Comparison of ENCODE assay signal across 23 cellular contexts in the genomic region with DNA sequence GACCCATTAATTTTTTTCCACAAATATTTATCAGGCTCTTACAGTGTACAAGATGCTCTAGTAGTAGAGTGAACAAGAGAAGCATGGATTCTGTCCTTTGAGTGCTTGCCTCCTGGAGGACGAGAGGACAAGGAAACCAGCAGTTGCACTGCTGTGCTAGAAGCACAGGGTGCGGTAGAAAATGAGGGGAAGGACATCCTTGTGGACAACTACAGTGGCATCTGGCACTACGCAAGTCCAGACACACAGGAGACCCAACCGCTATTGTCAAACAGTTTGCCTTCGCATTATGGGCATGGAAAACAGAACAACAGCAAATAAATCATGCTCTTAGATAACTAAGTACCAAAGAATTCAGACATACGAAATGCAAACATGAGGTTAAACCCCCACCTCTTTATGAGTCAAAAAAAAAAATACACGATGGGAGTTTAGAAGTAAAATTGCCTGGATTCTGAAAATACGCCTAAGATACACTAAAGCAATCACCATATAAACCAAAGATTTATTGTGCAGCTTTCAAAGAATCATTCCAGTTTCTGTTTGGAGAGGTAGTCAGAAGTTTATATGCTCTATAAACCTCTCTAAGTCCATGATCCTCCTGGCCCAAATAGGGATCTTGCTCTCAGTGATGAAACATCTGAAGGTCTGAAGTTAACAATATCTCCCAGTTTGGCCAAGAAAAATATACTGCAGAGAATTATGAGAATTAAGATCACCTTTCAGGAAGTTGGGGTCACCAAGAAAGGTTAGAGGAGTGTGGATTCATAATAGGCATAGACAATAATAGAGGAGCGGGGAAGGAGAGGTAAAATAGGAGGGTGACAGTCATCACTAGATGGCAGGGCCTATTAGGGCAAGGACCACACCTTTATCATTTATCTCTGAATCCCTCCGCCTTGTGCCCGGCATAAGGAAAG.
"Had no signal": no experiment of that assay in that cellular context is flagged by ENCODE, and none has a peak within 500 bp of the region (broad histone marks: within the 10 kb centered on the region; RNA-seq: fewer than 3 reads in every experiment).

No MANE protein-coding gene starts in this region.

- H3K9me3 ChIP-seq: right lobe of liver had no signal

- H3K27ac ChIP-seq: foreskin keratinocyte, left ventricle myocardium inferior, neural progenitor cell, right lobe of liver, tibial artery, vagina had no signal

- ATAC-seq: activated T-cell treated with anti-CD3 and anti-CD28 coated beads, Interleukin-2, amount 50 U/mL, for 4 hours; foreskin keratinocyte; right lobe of liver; stimulated activated effector memory CD8-positive, alpha-beta T cell treated with anti-CD3 and anti-CD28 coated beads, Interleukin-12 subunit alpha, Interleukin-12 subunit beta, amount 100 ng/mL, for 72 hours; stimulated activated naive CD8-positive, alpha-beta T cell treated with anti-CD3 and anti-CD28 coated beads, Interleukin-15, amount 100 ng/mL, for 72 hours; T-cell had no signal

- H3K36me3 ChIP-seq: neural progenitor cell had no signal

- H3K9ac ChIP-seq: neural progenitor cell had no signal

- H3K4me3 ChIP-seq: left ventricle myocardium inferior, neural progenitor cell, right lobe of liver, tibial artery, vagina had no signal

- H3K27me3 ChIP-seq: foreskin keratinocyte, right lobe of liver, tibial artery, vagina had no signal

- H3K4me1 ChIP-seq: foreskin keratinocyte, right lobe of liver, vagina had no signal

- DNase-seq: activated CD4-positive, alpha-beta T cell treated with anti-CD3 and anti-CD28 coated beads for 1 hour; activated CD8-positive, alpha-beta memory T cell treated with anti-CD3 and anti-CD28 coated beads, Interleukin-2, amount 50 U/mL, for 4 hours; activated naive CD4-positive, alpha-beta T cell treated with Interleukin-2 at 50 U/mL for 16 hours; activated naive CD8-positive, alpha-beta T cell treated with anti-CD3 and anti-CD28 coated beads for 36 hours; activated T-cell treated with anti-CD3 and anti-CD28 coated beads, Interleukin-2, amount 50 U/mL, for 4 hours; amniotic stem cell; cerebellar nuclear complex; cortex of kidney; foreskin keratinocyte; immature natural killer cell; kidney glomerular epithelial cell; left ventricle myocardium inferior; naive B cell; posterior cingulate gyrus; right lobe of liver; small intestine; stimulated activated CD4-positive, alpha-beta T cell treated with anti-CD3 and anti-CD28 coated beads, Interleukin-2, amount 100 ng/mL, for 24 hours; stimulated activated naive CD8-positive, alpha-beta T cell treated with anti-CD3 and anti-CD28 coated beads, Interleukin-15, amount 100 ng/mL, for 72 hours; T-cell; tibial artery had no signal
